Comparison of ENCODE assay signal across 15 cellular contexts in the genomic region with DNA sequence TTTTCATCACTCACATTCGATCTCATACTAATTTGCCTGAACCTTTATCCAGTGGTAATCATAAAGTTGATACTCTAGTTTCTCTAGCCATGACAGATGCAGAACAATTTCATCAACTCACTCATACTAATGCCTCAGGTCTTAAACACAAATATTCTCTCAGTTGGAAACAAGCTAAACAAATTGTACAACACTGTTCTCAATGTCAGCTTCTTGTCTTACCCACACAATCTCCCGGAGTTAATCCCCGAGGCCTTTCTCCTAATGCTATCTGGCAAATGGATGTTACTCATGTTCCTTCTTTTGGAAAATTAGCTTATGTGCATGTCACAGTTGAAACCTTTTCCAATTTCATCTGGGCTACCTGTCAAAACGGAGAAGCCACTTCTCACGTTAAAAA. TPM values are rescaled to one million over a fixed set of nuclear protein-coding genes. Genes with fewer than 3 reads are reported as not detected.
A peak's percentile ranks its signal among the peaks of the same experiment; 100 is the strongest.
DNase-seq lines count a peak whose midpoint lies in the region; ATAC-seq, FAIRE-seq and TF ChIP-seq lines count a peak whose summit lies in the region.
"Had no signal": no experiment of that assay in that cellular context is flagged by ENCODE, and none has a peak within 500 bp of the region (broad histone marks: within the 10 kb centered on the region; RNA-seq: fewer than 3 reads in every experiment).

No MANE protein-coding gene starts in this region.

- H3K4me1 ChIP-seq in cardiac muscle cell (ENCODE audit: low read depth) (peaks cover 19% of the 10 kb centered on the region), pancreas (peaks cover 14 to 50% (median 33%) of the 10 kb centered on the region in 3 donors), esophagus squamous epithelium (peaks cover 11 to 61% (median 16%) of the 10 kb centered on the region in 3 donors)

- H3K27me3 ChIP-seq in cardiac muscle cell (no peaks in the 10 kb centered on the region), WERI-Rb-1 (ENCODE audit: insufficient read depth, low read depth, severe bottlenecking) (no peaks in the 10 kb centered on the region), pancreas (no peaks in the 10 kb centered on the region), esophagus squamous epithelium (no peaks in the 10 kb centered on the region)

- no peak for TF ChIP-seq POLR2A in esophagus squamous epithelium (IDR thresholded peaks at IDR 0.05)

- TF ChIP-seq CTCF in cardiac muscle cell (IDR thresholded peaks at IDR 0.05; ENCODE audit: low read depth, low read length) = no peak
- TF ChIP-seq CTCF in WERI-Rb-1 (IDR thresholded peaks at IDR 0.05; ENCODE audit: low read depth, low read length) = no peak
- TF ChIP-seq CTCF in pancreas (IDR thresholded peaks at IDR 0.05) = no peak
- no peak for TF ChIP-seq CTCF in esophagus squamous epithelium (IDR thresholded peaks at IDR 0.05)

- DNase-seq in cardiac muscle cell (ENCODE audit: low read depth in 1 of 2, low spot score in 1 of 2) (no peak), Right ventricle myocardium superior (no peak), WERI-Rb-1 (peak; percentile 30), pancreas (no peak), GM03348 (ENCODE audit: low spot score) (no peak), kidney glomerular epithelial cell (lab: John Stamatoyannopoulos, UW) (no peak), esophagus squamous epithelium (lab: John Stamatoyannopoulos, UW) (no peak)
- DNase-seq: DMS79, NCI-H2081 treated with DMSO at 0.1 percent for 48 hours, NCI-H2227 treated with DMSO at 0.1 percent for 48 hours, NCI-H524 treated with DMSO at 0.1 percent for 48 hours had no signal

- WGBS in pancreas, 2 donors = 36 to 39% methylated on average over 5 of the region's 5 CpGs
- WGBS in esophagus squamous epithelium, 2 donors = 53 to 55% methylated on average over 5 of the region's 5 CpGs

- no peak for FAIRE-seq in pancreas (lab: Jason Lieb, UNC)
- FAIRE-seq: A549, GM12892, GM19239 had no signal

- ATAC-seq in Right ventricle myocardium superior (ENCODE audit: poor library complexity) (no peak), pancreas (no peak), GM19035 (IDR thresholded peaks at IDR 0.05; ENCODE audit: unreplicated experiment) (no peak)
- ATAC-seq: A549 had no signal

- peak overlapping the region; percentile 35 for H3K27ac ChIP-seq in cardiac muscle cell
- peak overlapping the region; percentile 7; the same call in 1 of the 2 replicates for H3K27ac ChIP-seq in WERI-Rb-1
- H3K27ac ChIP-seq in pancreas = peak overlapping the region; percentile 89 to 96 (median 92)
- no peak overlapping the region for H3K27ac ChIP-seq in esophagus squamous epithelium

- H3K36me3 ChIP-seq in cardiac muscle cell (no peaks in the 10 kb centered on the region), WERI-Rb-1 (no peaks in the 10 kb centered on the region), pancreas (no peaks in the 10 kb centered on the region), esophagus squamous epithelium (no peaks in the 10 kb centered on the region)

- intact Hi-C loops in Right ventricle myocardium superior (cut with DNase I) (no loop called here), pancreas (cut with DNase I) (no loop called here), esophagus squamous epithelium (cut with DNase I) (no loop called here)

- H3K4me3 ChIP-seq in cardiac muscle cell (no peak overlapping the region), WERI-Rb-1 (ENCODE audit: low read depth, low read length) (peak overlapping the region; percentile 19; the same call in 1 of the 2 replicates), pancreas (no peak overlapping the region), esophagus squamous epithelium (no peak overlapping the region)

- H3K9me3 ChIP-seq in cardiac muscle cell (ENCODE audit: low read depth) (no peaks in the 10 kb centered on the region), WERI-Rb-1 (ENCODE audit: severe bottlenecking) (peaks cover 5% of the 10 kb centered on the region), pancreas (no peaks in the 10 kb centered on the region), esophagus squamous epithelium (no peaks in the 10 kb centered on the region)

RNA-seq across cellular contexts. Expression of gene CNOT11, which starts 11.5 kb away (rescaled TPM):
- 51.4 and 52.7 TPM in 2 replicates for total RNA-seq in cardiac muscle cell
- polyA plus RNA-seq in cardiac muscle cell = 74.2 and 78.0 TPM in 2 replicates
- total RNA-seq in Right ventricle myocardium superior = 33.1 TPM
- 10 to 100 TPM; 15.4 to 25.4 (median 17.6) TPM for total RNA-seq in pancreas
- polyA plus RNA-seq in pancreas = 10 to 100 TPM; 10.2 to 20.3 TPM
- 10 to 100 TPM; 28.0 to 53.2 (median 41.8) TPM for total RNA-seq in esophagus squamous epithelium

Comparison
In these comparisons a context has a peak if more than half of its experiments do, and no peak if none do; other contexts are left out.
1. H3K27ac ChIP-seq: peak in cardiac muscle cell (single experiment), WERI-Rb-1 (single experiment) and pancreas (4 of 4); none in esophagus squamous epithelium (0 of 4).